ENCODE assay signal across 15 cellular contexts in genomic region chr18:13513481-13513880, GRCh38.
A peak's percentile ranks its signal among the peaks of the same experiment; 100 is the strongest.
DNase-seq lines count a peak whose midpoint lies in the region; ATAC-seq and TF ChIP-seq lines count a peak whose summit lies in the region.
"Had no signal": no experiment of that assay in that cellular context is flagged by ENCODE, and none has a peak within 500 bp of the region (broad histone marks: within the 10 kb centered on the region; RNA-seq: fewer than 3 reads in every experiment).

No MANE protein-coding gene starts in this region.

- DNase-seq in left ventricle myocardium inferior (no peak), left cardiac atrium (no peak), colonic mucosa (no peak), psoas muscle (no peak), MV-4-11 (lab: John Stamatoyannopoulos, UW) (no peak), dermis blood vessel endothelial cell (no peak)
- no peak for DNase-seq in activated CD8-positive, alpha-beta memory T cell treated with anti-CD3 and anti-CD28 coated beads, Interleukin-2, amount 50 U/mL, for 48 hours
- DNase-seq: AML-193, COR-L47, H7, MM.1S, NCI-H187 treated with DMSO at 0.1 percent for 48 hours, NCI-H226 had no signal

- H3K36me3 ChIP-seq in left ventricle myocardium inferior (peaks cover 7% of the 10 kb centered on the region), KOPT-K1 (ENCODE audit: insufficient read depth, low read length) (peaks cover 91% of the 10 kb centered on the region), colonic mucosa (no peaks in the 10 kb centered on the region), psoas muscle (ENCODE audit: insufficient read depth in 1 of 2, low read depth in 1 of 2) (no peaks in the 10 kb centered on the region)

- H3K9ac ChIP-seq in colonic mucosa (ENCODE audit: low read depth in 2 of 2, low read length in 2 of 2): no peak overlapping the region

- H3K4me1 ChIP-seq in left ventricle myocardium inferior: peaks cover 13% of the 10 kb centered on the region
- H3K4me1 ChIP-seq in colonic mucosa: no peaks in the 10 kb centered on the region
- peaks cover 61% of the 10 kb centered on the region for H3K4me1 ChIP-seq in psoas muscle

- intact Hi-C loops in left ventricle myocardium inferior (cut with micrococcal nuclease): no loop called here
- intact Hi-C loops in left cardiac atrium (cut with DNase I): no loop called here
- intact Hi-C loops in colonic mucosa (cut with DNase I): no loop called here
- intact Hi-C loops in psoas muscle (cut with DNase I): loop anchor here in 1 of 2 donors (2.0 kb wide), 1 partner anchor 291 kb away; no protein-coding TSS in a partner anchor

- H3K4me3 ChIP-seq in left ventricle myocardium inferior (no peak overlapping the region), colonic mucosa (no peak overlapping the region), psoas muscle (no peak overlapping the region)
- H3K4me3 ChIP-seq: GM12878 had no signal

- H3K9me3 ChIP-seq in left ventricle myocardium inferior (replicated peaks): peaks cover 10% of the 10 kb centered on the region
- H3K9me3 ChIP-seq in KOPT-K1 (ENCODE audit: insufficient read depth, low read length, poor library complexity, severe bottlenecking): peaks cover 9% of the 10 kb centered on the region
- no peaks in the 10 kb centered on the region for H3K9me3 ChIP-seq in colonic mucosa
- peaks cover 4% of the 10 kb centered on the region for H3K9me3 ChIP-seq in psoas muscle

- no peak for ATAC-seq in left cardiac atrium
- peak in 3 of 4 donors; percentile 31 to 43 (median 35) for ATAC-seq in psoas muscle

- H3K27ac ChIP-seq in left ventricle myocardium inferior (replicated peaks) (peak overlapping the region; percentile 46), KOPT-K1 (ENCODE audit: low read depth, low read length, poor library complexity, severe bottlenecking) (peak overlapping the region; percentile 9), colonic mucosa (peak overlapping the region; percentile 23), psoas muscle (peak overlapping the region; percentile 88)

- WGBS in psoas muscle, 3 donors: 38 to 71% (median 51%) methylated on average over 5 of the region's 5 CpGs

- no peaks in the 10 kb centered on the region for H3K27me3 ChIP-seq in left ventricle myocardium inferior (ENCODE audit: low read depth)
- H3K27me3 ChIP-seq in colonic mucosa: no peaks in the 10 kb centered on the region
- no peaks in the 10 kb centered on the region for H3K27me3 ChIP-seq in psoas muscle (ENCODE audit: insufficient read depth in 3 of 3, low read length in 2 of 3)

- no peak for TF ChIP-seq CTCF in left ventricle myocardium inferior (IDR thresholded peaks at IDR 0.05; ENCODE audit: borderline replicate concordance)
- TF ChIP-seq CTCF in colonic mucosa (IDR thresholded peaks at IDR 0.05): no peak
- TF ChIP-seq CTCF in psoas muscle (IDR thresholded peaks at IDR 0.05): no peak

Comparison
In these comparisons a context has a peak if more than half of its experiments do, and no peak if none do; other contexts are left out.
1. H3K27ac ChIP-seq: peak in every context shown above with its lines; median percentile 88 in psoas muscle; 46 in left ventricle myocardium inferior; 23 in colonic mucosa; 9 in KOPT-K1.
2. ATAC-seq: peak in psoas muscle (3 of 4); none in left cardiac atrium (0 of 2).